Comparison of ENCODE assay signal across 8 cellular contexts in the genomic region with DNA sequence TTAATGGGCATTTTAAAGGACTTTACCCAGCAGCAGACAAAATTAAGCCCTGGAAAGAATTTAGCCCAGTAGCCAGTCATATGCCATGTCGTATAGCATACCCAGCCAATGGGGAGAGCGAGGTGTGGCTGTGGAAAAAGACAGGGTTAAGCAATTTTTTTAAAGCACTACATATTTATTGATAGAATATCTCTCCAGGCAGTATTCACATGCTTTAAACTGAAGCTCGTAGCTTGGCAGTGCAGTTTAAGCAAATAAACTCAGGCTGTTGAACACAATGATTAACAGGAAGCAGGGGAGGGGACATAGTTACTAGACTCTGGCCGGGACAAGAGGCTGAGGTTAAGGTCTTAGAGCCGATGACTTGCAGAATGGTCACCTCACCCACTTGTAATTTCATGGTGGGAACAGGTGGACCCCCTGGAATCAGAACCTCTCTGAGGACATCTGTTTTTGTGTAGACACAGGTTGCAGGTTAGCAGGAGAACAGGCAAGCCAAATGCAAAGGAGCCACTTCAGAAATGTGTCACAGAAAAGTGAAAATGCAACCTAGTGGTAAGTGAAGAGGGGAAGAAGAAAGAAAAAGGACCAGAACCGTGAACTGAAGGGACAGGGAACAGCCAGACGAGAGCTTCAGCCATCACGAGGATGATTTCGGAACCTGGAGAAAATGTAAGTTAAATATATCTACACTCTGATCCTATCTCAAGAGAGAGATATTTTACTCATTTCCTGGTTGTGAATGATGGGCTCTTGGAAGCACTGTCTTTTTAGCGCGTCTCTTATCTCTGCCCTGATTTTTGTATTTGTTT. TPM values are rescaled to one million over a fixed set of nuclear protein-coding genes. Genes with fewer than 3 reads are reported as not detected.
DNase-seq lines count a peak whose midpoint lies in the region; ATAC-seq and TF ChIP-seq lines count a peak whose summit lies in the region.

No MANE protein-coding gene starts in this region.

- peak; percentile 55 for ATAC-seq in GM21515 (IDR thresholded peaks at IDR 0.05; ENCODE audit: unreplicated experiment)

- H3K9me3 ChIP-seq in neutrophil = no peaks in the 10 kb centered on the region

- peaks cover 33% of the 10 kb centered on the region for H3K27me3 ChIP-seq in neutrophil

- peak overlapping the region; percentile 88 for H3K27ac Mint-ChIP-seq in T-helper 2 cell treated with Interferon-gamma antibody and Interleukin-4, amounts not matched to agents 5 μg/mL and 100 μg/mL, for 36 hours

- H3K4me1 ChIP-seq in neutrophil (ENCODE audit: control insufficient read depth in 1 of 2, insufficient read depth in 1 of 2, low read depth in 1 of 2, low read length in 1 of 2) = peaks cover 20 to 22% of the 10 kb centered on the region in 2 experiments

- TF ChIP-seq CTCF in neutrophil (IDR thresholded peaks at IDR 0.05) = no peak

- H3K27ac ChIP-seq in neutrophil = peak overlapping the region; percentile 70

- no peaks in the 10 kb centered on the region for H3K27me3 Mint-ChIP-seq in T-helper 2 cell treated with Interferon-gamma antibody and Interleukin-4, amounts not matched to agents 5 μg/mL and 100 μg/mL, for 36 hours (ENCODE audit: low read depth)

- H3K36me3 ChIP-seq in neutrophil = no peaks in the 10 kb centered on the region

- peaks cover 30% of the 10 kb centered on the region for H3K4me1 Mint-ChIP-seq in T-helper 2 cell treated with Interferon-gamma antibody and Interleukin-4, amounts not matched to agents 5 μg/mL and 100 μg/mL, for 36 hours (ENCODE audit: low read depth)

- H3K36me3 Mint-ChIP-seq in T-helper 2 cell treated with Interferon-gamma antibody and Interleukin-4, amounts not matched to agents 5 μg/mL and 100 μg/mL, for 36 hours (ENCODE audit: low read depth) = peaks cover 10% of the 10 kb centered on the region

- peak overlapping the region; percentile 87 for H3K4me3 ChIP-seq in GM08714 (ENCODE audit: low read length)
- peak overlapping the region; percentile 53 to 54 for H3K4me3 ChIP-seq in neutrophil (ENCODE audit: low read depth in 1 of 2, low read length in 1 of 2)

- DNase-seq in HPDE6-E6E7 (ENCODE audit: extremely low spot score) = peak; percentile 61
- peak; percentile 44 for DNase-seq in T-helper 2 cell treated with Interferon-gamma antibody and Interleukin-4, amounts not matched to agents 5 μg/mL and 100 μg/mL, for 36 hours (ENCODE audit: low spot score)
- DNase-seq in epidermal melanocyte (ENCODE audit: insufficient read length, low spot score) = peak; percentile 36
- no peak for DNase-seq in globus pallidus (ENCODE audit: low spot score)
- no peak for DNase-seq in ureter (ENCODE audit: low spot score)

- peak overlapping the region; percentile 83 for H3K4me3 Mint-ChIP-seq in T-helper 2 cell treated with Interferon-gamma antibody and Interleukin-4, amounts not matched to agents 5 μg/mL and 100 μg/mL, for 36 hours

- H3K9me3 Mint-ChIP-seq in T-helper 2 cell treated with Interferon-gamma antibody and Interleukin-4, amounts not matched to agents 5 μg/mL and 100 μg/mL, for 36 hours = no peaks in the 10 kb centered on the region

RNA-seq across cellular contexts. Expression of gene GCNT2, which starts 7.2 kb away (rescaled TPM):
- total RNA-seq in ureter = 3.1 TPM

Comparison
In these comparisons a context has a peak if more than half of its experiments do, and no peak if none do; other contexts are left out.
1. DNase-seq: peak in HPDE6-E6E7 (single experiment), T-helper 2 cell treated with Interferon-gamma antibody and Interleukin-4, amounts not matched to agents 5 μg/mL and 100 μg/mL, for 36 hours (single experiment) and epidermal melanocyte (single experiment); none in globus pallidus (single experiment) and ureter (single experiment).